ENCODE assay signal across 8 cellular contexts in the genomic region with DNA sequence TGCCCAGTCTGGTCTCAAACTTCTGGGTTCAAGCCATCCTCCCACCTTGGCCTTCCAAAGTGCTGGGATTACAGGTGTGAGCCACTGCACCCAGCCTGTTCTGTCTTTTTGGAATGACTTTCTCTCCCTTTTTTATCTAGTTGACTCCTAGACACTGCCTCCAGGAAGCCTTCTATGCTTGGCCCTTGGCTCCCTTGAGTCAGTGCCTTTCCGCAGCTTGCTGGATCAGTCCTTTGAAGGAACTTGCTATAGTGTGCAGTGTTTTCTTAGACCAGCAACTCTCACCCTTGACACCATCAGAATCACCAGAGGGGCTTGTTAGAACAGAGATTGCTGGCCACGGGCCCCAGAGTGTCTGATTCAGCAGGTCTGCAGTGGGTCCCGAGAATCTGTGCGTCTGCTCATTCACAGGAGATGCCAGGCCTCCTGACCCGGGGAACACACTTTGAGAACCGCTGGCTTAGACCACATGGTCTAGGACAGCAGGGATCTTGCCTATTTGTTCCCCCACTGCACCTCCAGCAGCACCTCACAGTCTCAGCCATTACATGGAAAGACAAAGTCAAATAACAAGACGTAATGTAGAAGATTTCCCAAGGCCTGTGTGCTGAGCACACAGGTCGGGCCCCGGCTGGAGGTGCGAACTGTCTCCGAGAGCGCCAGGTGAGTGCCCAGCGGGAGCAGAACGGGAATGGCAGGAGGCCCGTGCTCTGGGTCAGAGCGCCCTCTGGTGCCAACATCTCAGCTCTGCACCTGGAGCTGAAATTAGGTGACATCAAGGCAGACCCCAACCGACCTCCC. TPM values are rescaled to one million over a fixed set of nuclear protein-coding genes. Genes with fewer than 3 reads are reported as not detected.
A peak's percentile ranks its signal among the peaks of the same experiment; 100 is the strongest.
DNase-seq lines count a peak whose midpoint lies in the region; ATAC-seq and TF ChIP-seq lines count a peak whose summit lies in the region.

No MANE protein-coding gene starts in this region.

- peaks cover 13% of the 10 kb centered on the region for H3K27me3 Mint-ChIP-seq in activated CD4-positive, alpha-beta memory T cell treated with anti-CD3 and anti-CD28 coated beads for 36 hours

- H3K4me1 ChIP-seq in effector memory CD4-positive, alpha-beta T cell (ENCODE audit: control insufficient read depth, insufficient read depth, low read length, poor library complexity, severe bottlenecking), result peaks cover 3% of the 10 kb centered on the region

- no peak overlapping the region for H3K4me3 Mint-ChIP-seq in activated CD4-positive, alpha-beta memory T cell treated with anti-CD3 and anti-CD28 coated beads for 36 hours

- TF ChIP-seq CTCF in AG09309 (IDR thresholded peaks at IDR 0.05; ENCODE audit: control insufficient read depth, insufficient read depth, low read depth, low read length, missing control alignments) (peak; percentile 92), GM20000 (IDR thresholded peaks at IDR 0.05; ENCODE audit: extremely low read depth, missing control alignments) (peak; percentile 93)

- no peak overlapping the region for H3K27ac ChIP-seq in effector memory CD4-positive, alpha-beta T cell (ENCODE audit: insufficient read depth, low read length, poor library complexity, severe bottlenecking)

- CTCF ChIA-PET in activated CD4-positive, alpha-beta memory T cell treated with anti-CD3 and anti-CD28 coated beads for 36 hours (lab: Charles Lee), result interaction anchor here (0.6 to 7.3 kb wide), 54 partner anchors 9 to 1419 kb away, joined by 3 to 152 read pairs (median 4); partner anchors contain the start of genes CITED4 and CTPS1

- no peaks in the 10 kb centered on the region for H3K9me3 Mint-ChIP-seq in activated CD4-positive, alpha-beta memory T cell treated with anti-CD3 and anti-CD28 coated beads for 36 hours

- peaks cover 3% of the 10 kb centered on the region for H3K27me3 ChIP-seq in effector memory CD4-positive, alpha-beta T cell (replicated peaks; ENCODE audit: control insufficient read depth, insufficient read depth, low read length, poor library complexity, severe bottlenecking)

- no peak for ATAC-seq in GM19452 (IDR thresholded peaks at IDR 0.05; ENCODE audit: unreplicated experiment)

- DNase-seq in AG09309 (ENCODE audit: low read depth) (no peak), GM20000 (ENCODE audit: low spot score) (peak; percentile 76), NCI-H460 (ENCODE audit: extremely low read depth, low read depth) (peak; percentile 63), midbrain (lab: John Stamatoyannopoulos, UW) (peak; percentile 64)
- DNase-seq in activated CD4-positive, alpha-beta memory T cell treated with anti-CD3 and anti-CD28 coated beads for 36 hours, result peak; percentile 73
- DNase-seq in effector memory CD4-positive, alpha-beta T cell, result peak; percentile 17 to 39 (median 34)
- DNase-seq in stimulated activated CD8-positive, alpha-beta memory T cell treated with anti-CD3 and anti-CD28 coated beads, Interleukin-4, amount 100 ng/mL, for 4 hours (ENCODE audit: low read depth in 2 of 2, low spot score in 1 of 2), result peak; percentile 12 to 17

- intact Hi-C loops in activated CD4-positive, alpha-beta memory T cell treated with anti-CD3 and anti-CD28 coated beads for 36 hours (cut with micrococcal nuclease), result loop anchor here (1.0 kb wide), 3 partner anchors 90 to 340 kb away; partner anchors contain the start of gene CITED4

- peaks cover 8% of the 10 kb centered on the region for H3K4me1 Mint-ChIP-seq in activated CD4-positive, alpha-beta memory T cell treated with anti-CD3 and anti-CD28 coated beads for 36 hours (ENCODE audit: low read depth)

- H3K4me3 ChIP-seq in AG09309 (ENCODE audit: control insufficient read depth, low read depth, low read length), result no peak overlapping the region
- no peak overlapping the region for H3K4me3 ChIP-seq in effector memory CD4-positive, alpha-beta T cell (ENCODE audit: insufficient read depth, low read depth, low read length, poor library complexity, severe bottlenecking)

- POLR2A ChIA-PET in activated CD4-positive, alpha-beta memory T cell treated with anti-CD3 and anti-CD28 coated beads for 36 hours (lab: Charles Lee), result no interaction called here

- H3K9me3 ChIP-seq in effector memory CD4-positive, alpha-beta T cell (ENCODE audit: control insufficient read depth, low read length), result no peaks in the 10 kb centered on the region

- no peak overlapping the region for H3K27ac Mint-ChIP-seq in activated CD4-positive, alpha-beta memory T cell treated with anti-CD3 and anti-CD28 coated beads for 36 hours

- no peaks in the 10 kb centered on the region for H3K36me3 Mint-ChIP-seq in activated CD4-positive, alpha-beta memory T cell treated with anti-CD3 and anti-CD28 coated beads for 36 hours

- H3K36me3 ChIP-seq in effector memory CD4-positive, alpha-beta T cell (ENCODE audit: control insufficient read depth, insufficient read depth, low read length), result no peaks in the 10 kb centered on the region

RNA-seq across cellular contexts. Expression of gene CTPS1, which starts 27.4 kb away (rescaled TPM):
- total RNA-seq in NCI-H460 (2014; rRNA removed; shearing (Covaris generic)), result 111 and 116 TPM in 2 replicates
- 151 and 188 TPM in 2 replicates for polyA plus RNA-seq in NCI-H460 (2014; cell fraction: nucleus; rRNA removed)
- total RNA-seq in activated CD4-positive, alpha-beta memory T cell treated with anti-CD3 and anti-CD28 coated beads for 36 hours, result 10 to 100 TPM; 78.0 to 78.5 TPM
